15 cellular contexts compared by ENCODE assay signal in genomic region chr10:101134299-101135127, GRCh38. TPM values are rescaled to one million over a fixed set of nuclear protein-coding genes. Genes with fewer than 3 reads are reported as not detected.
DNase-seq lines count a peak whose midpoint lies in the region; ATAC-seq, FAIRE-seq and TF ChIP-seq lines count a peak whose summit lies in the region.
"Had no signal": no experiment of that assay in that cellular context is flagged by ENCODE, and none has a peak within 500 bp of the region (broad histone marks: within the 10 kb centered on the region; RNA-seq: fewer than 3 reads in every experiment).

No MANE protein-coding gene starts in this region.

- H3K9me1 ChIP-seq in keratinocyte (ENCODE audit: control insufficient read depth, extremely low read depth, insufficient read depth, low read length) = no peaks in the 10 kb centered on the region

- no peaks in the 10 kb centered on the region for H3K79me2 ChIP-seq in keratinocyte (ENCODE audit: control insufficient read depth, insufficient read depth, low read length)

- H3K4me1 ChIP-seq in keratinocyte (ENCODE audit: control insufficient read depth, extremely low read depth, insufficient read depth, low read length) = peaks cover 16% of the 10 kb centered on the region

- H3K4me2 ChIP-seq in keratinocyte (ENCODE audit: control insufficient read depth, extremely low read depth, insufficient read depth, low read depth, low read length) = peak overlapping the region; percentile 37

- no peak overlapping the region for H2AFZ ChIP-seq in keratinocyte (ENCODE audit: control insufficient read depth, low read length)

- peaks cover 10% of the 10 kb centered on the region for H3K36me3 Mint-ChIP-seq in T-helper 17 cell (ENCODE audit: low read depth)

- TF ChIP-seq CTCF in keratinocyte (optimal IDR thresholded peaks at IDR 0.05 in 1 of 3, IDR thresholded peaks at IDR 0.05 in 1 of 3, conservative IDR thresholded peaks at IDR 0.05 in 1 of 3; ENCODE audit: extremely low read depth in 1 of 3, insufficient read depth in 2 of 3, low read length in 3 of 3) = no peak

- peaks cover 43% of the 10 kb centered on the region for H3K4me1 Mint-ChIP-seq in T-helper 17 cell

- peak overlapping the region; percentile 61 for H3K4me3 Mint-ChIP-seq in T-helper 17 cell

- no peak for ATAC-seq in T-helper 17 cell
- ATAC-seq: left cardiac atrium had no signal

- peaks cover 99% of the 10 kb centered on the region for H3K27me3 ChIP-seq in keratinocyte (ENCODE audit: control insufficient read depth, extremely low read depth, insufficient read depth, low read length)

- H4K20me1 ChIP-seq in keratinocyte (ENCODE audit: control insufficient read depth, extremely low read depth, insufficient read depth, low read length) = peaks cover 2% of the 10 kb centered on the region

- peak overlapping the region; percentile 70 for H3K27ac Mint-ChIP-seq in T-helper 17 cell

- no peak overlapping the region for H3K9ac ChIP-seq in keratinocyte (ENCODE audit: control insufficient read depth, extremely low read depth, insufficient read depth, low read length)

- H3K36me3 ChIP-seq in keratinocyte (ENCODE audit: control insufficient read depth in 2 of 2, extremely low read depth in 1 of 2, insufficient read depth in 2 of 2, low read length in 2 of 2) = no peaks in the 10 kb centered on the region
- H3K36me3 ChIP-seq: pancreas, tibial nerve had no signal

- H3K4me3 ChIP-seq in keratinocyte (ENCODE audit: control insufficient read depth in 2 of 3, extremely low read depth in 1 of 3, insufficient read depth in 2 of 3, low read depth in 1 of 3, low read length in 3 of 3) = peak overlapping the region in 1 of 3 experiments; percentile 47

- peak; percentile 63 for DNase-seq in activated CD8-positive, alpha-beta memory T cell treated with anti-CD3 and anti-CD28 coated beads for 24 hours
- DNase-seq in activated CD8-positive, alpha-beta memory T cell treated with anti-CD3 and anti-CD28 coated beads, Interleukin-2, amount 50 U/mL, for 48 hours = no peak
- DNase-seq in T-helper 17 cell (no peak), keratinocyte (ENCODE audit: low read depth, low spot score) (no peak), iPS-NIHi11 (ENCODE audit: low spot score) (no peak), iPS-NIHi7 (ENCODE audit: extremely low spot score) (no peak), NCI-H2029 treated with DMSO at 0.1 percent for 48 hours (lab: John Stamatoyannopoulos, UW) (no peak)
- peak; percentile 32 for DNase-seq in stimulated activated CD8-positive, alpha-beta memory T cell treated with anti-CD3 and anti-CD28 coated beads, Interleukin-4, amount 100 ng/mL, for 48 hours
- DNase-seq: EL, left cardiac atrium, OCI-M1 had no signal

- peaks cover 90% of the 10 kb centered on the region for H3K27me3 Mint-ChIP-seq in T-helper 17 cell

- H3K27ac ChIP-seq in keratinocyte (ENCODE audit: control insufficient read depth, insufficient read depth, low read length) = no peak overlapping the region
- H3K27ac ChIP-seq: pancreas, tibial nerve had no signal

- no peaks in the 10 kb centered on the region for H3K9me3 ChIP-seq in T-helper 17 cell (ENCODE audit: control insufficient read depth, low read length, poor library complexity, severe bottlenecking)
- no peaks in the 10 kb centered on the region for H3K9me3 ChIP-seq in keratinocyte (ENCODE audit: control insufficient read depth, low read depth, low read length)
- H3K9me3 ChIP-seq: pancreas, tibial nerve had no signal

- no peak for FAIRE-seq in keratinocyte (lab: Jason Lieb, UNC)
- FAIRE-seq: GM18507, pancreas had no signal

- dilution Hi-C loops in keratinocyte (cut with MboI; ENCODE audit: extremely low pct_ligation_motif_present, low sequenced_read_pairs) = no loop called here

RNA-seq across cellular contexts. Expression of gene TLX1, which starts 3.4 kb away (rescaled TPM):
- not detected for total RNA-seq in T-helper 17 cell
- not detected in 3 replicates for polyA plus RNA-seq in keratinocyte
- polyA plus RNA-seq in keratinocyte (2011; ENCODE audit: low read depth) = not detected
- polyA plus RNA-seq in keratinocyte (2011; cell fraction: cytosol; rRNA removed) = not detected in 2 replicates
- not detected in 2 replicates for polyA plus RNA-seq in keratinocyte (2011; cell fraction: nucleus; rRNA removed)
- not detected in 2 replicates for polyA plus RNA-seq in keratinocyte (2012; ENCODE audit: low replicate concordance)
- polyA minus RNA-seq in keratinocyte = not detected in 3 replicates
- polyA minus RNA-seq in keratinocyte (2011; cell fraction: cytosol; rRNA and poly(A)+ RNA removed) = not detected
- polyA minus RNA-seq in keratinocyte (2011; cell fraction: nucleus; rRNA and poly(A)+ RNA removed) = not detected in 2 replicates
- total RNA-seq: cerebellum, pancreas, tibial nerve had no signal

Comparison
In these comparisons a context has a peak if more than half of its experiments do, and no peak if none do; other contexts are left out.
1. DNase-seq: peak in activated CD8-positive, alpha-beta memory T cell treated with anti-CD3 and anti-CD28 coated beads for 24 hours (single experiment) and stimulated activated CD8-positive, alpha-beta memory T cell treated with anti-CD3 and anti-CD28 coated beads, Interleukin-4, amount 100 ng/mL, for 48 hours (single experiment); none in activated CD8-positive, alpha-beta memory T cell treated with anti-CD3 and anti-CD28 coated beads, Interleukin-2, amount 50 U/mL, for 48 hours (single experiment), T-helper 17 cell (0 of 3), keratinocyte (single experiment), iPS-NIHi11 (single experiment), iPS-NIHi7 (single experiment) and NCI-H2029 treated with DMSO at 0.1 percent for 48 hours (single experiment).